Comparison of ENCODE assay signal across 11 cellular contexts in the genomic region with DNA sequence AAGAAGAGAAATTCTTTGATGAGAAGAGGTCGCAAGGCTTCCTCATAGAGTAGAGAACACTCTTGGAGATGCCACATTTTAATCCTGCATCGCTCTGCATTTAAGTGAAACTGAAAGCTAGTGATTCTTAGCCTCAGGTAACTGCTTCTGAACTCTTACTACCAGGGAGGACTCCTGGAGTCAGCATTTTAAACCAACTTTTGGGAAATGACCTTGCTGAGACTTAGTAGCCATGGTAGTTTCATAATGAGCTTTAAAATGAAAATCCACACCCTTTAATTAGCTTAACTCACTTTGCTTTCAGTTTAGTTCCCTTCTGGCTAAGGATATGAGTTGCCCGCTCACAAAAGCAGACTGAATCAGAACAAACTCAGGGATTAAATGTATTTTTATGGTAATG.
DNase-seq lines count a peak whose midpoint lies in the region; ATAC-seq and TF ChIP-seq lines count a peak whose summit lies in the region.
"Had no signal": no experiment of that assay in that cellular context is flagged by ENCODE, and none has a peak within 500 bp of the region (broad histone marks: within the 10 kb centered on the region; RNA-seq: fewer than 3 reads in every experiment).

No MANE protein-coding gene starts in this region.

- H3K9ac ChIP-seq in KMS-11 = peak overlapping the region; percentile 7; the same call in 1 of the 2 replicates

- peaks cover 34% of the 10 kb centered on the region for H3K4me1 Mint-ChIP-seq in brain

- no peaks in the 10 kb centered on the region for H3K27me3 Mint-ChIP-seq in brain

- H3K79me2 ChIP-seq in KMS-11 (ENCODE audit: insufficient read depth, low read depth) = no peaks in the 10 kb centered on the region

- peak overlapping the region; percentile 31 for H3K27ac ChIP-seq in KMS-11

- H4K20me1 ChIP-seq in KMS-11 (ENCODE audit: insufficient read depth) = no peaks in the 10 kb centered on the region

- peaks cover 25% of the 10 kb centered on the region for H3K4me1 ChIP-seq in KMS-11 (ENCODE audit: low read depth, poor library complexity, severe bottlenecking)

- peak overlapping the region; percentile 26 to 68 (median 64) for H3K27ac Mint-ChIP-seq in brain

- peaks cover 21% of the 10 kb centered on the region for H3K36me3 Mint-ChIP-seq in brain

- no peaks in the 10 kb centered on the region for H3K36me3 ChIP-seq in KMS-11 (ENCODE audit: insufficient read depth)

- H3K4me3 Mint-ChIP-seq in brain = peak overlapping the region; percentile 1 to 49 (median 13)

- H3K4me3 ChIP-seq in KMS-11 (IDR thresholded peaks at IDR 0.05; ENCODE audit: insufficient read depth, low read depth, low read length) = no peak overlapping the region
- peak overlapping the region; percentile 9 for H3K4me3 ChIP-seq in retinal pigment epithelial cell (ENCODE audit: low read length)
- H3K4me3 ChIP-seq: K562 had no signal

- ATAC-seq in GM21381 (IDR thresholded peaks at IDR 0.05; ENCODE audit: unreplicated experiment) = peak; percentile 63
- ATAC-seq: K562 had no signal

- H3K9me3 Mint-ChIP-seq in brain = peaks cover 0 to 10% (median 3%) of the 10 kb centered on the region in 5 experiments

- H3K4me2 ChIP-seq in KMS-11 = peak overlapping the region; percentile 64

- DNase-seq in retinal pigment epithelial cell (ENCODE audit: low read depth) (peak; percentile 52), Ammon's horn (ENCODE audit: low spot score) (no peak), OCI-M2 (lab: John Stamatoyannopoulos, UW; ENCODE audit: unreplicated experiment) (no peak), GM19238 (ENCODE audit: insufficient read length, low spot score) (no peak)
- DNase-seq: activated gamma-delta T cell treated with Interleukin-2 at 50 U/mL for 16 hours, EL, islet precursor cell had no signal

- H3K27me3 ChIP-seq in KMS-11 (ENCODE audit: insufficient read depth, low read depth) = no peaks in the 10 kb centered on the region

- no peak overlapping the region for H2AFZ ChIP-seq in KMS-11 (ENCODE audit: low read depth)

- TF ChIP-seq CTCF in KMS-11 (conservative IDR thresholded peaks at IDR 0.05; ENCODE audit: low read depth, low read length) (no peak), brain (conservative IDR thresholded peaks at IDR 0.05) (no peak), retinal pigment epithelial cell (conservative IDR thresholded peaks at IDR 0.05; ENCODE audit: low read depth, low read length) (no peak)
